Comparison of ENCODE assay signal across 12 cellular contexts in the genomic region with DNA sequence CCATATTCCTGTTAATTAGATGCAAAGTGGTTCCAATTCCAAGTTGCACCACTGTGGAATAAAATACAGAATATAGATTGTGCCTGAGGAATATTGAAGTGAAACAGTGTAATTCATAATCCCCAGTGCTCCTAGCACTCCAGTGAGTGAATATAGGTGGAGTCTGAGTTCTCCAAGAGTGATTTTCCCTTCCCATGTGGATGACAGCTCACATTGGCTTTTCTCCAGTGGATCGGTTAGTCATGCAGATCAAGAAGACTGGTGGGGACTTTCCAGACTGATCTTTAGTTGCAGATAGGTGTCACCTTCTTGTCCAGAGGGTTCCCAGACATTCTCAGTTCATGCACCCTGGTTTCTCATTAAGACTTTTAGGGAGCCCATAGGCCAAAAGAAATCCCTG. TPM values are rescaled to one million over a fixed set of nuclear protein-coding genes. Genes with fewer than 3 reads are reported as not detected.
DNase-seq lines count a peak whose midpoint lies in the region; ATAC-seq and TF ChIP-seq lines count a peak whose summit lies in the region.
"Had no signal": no experiment of that assay in that cellular context is flagged by ENCODE, and none has a peak within 500 bp of the region (broad histone marks: within the 10 kb centered on the region; RNA-seq: fewer than 3 reads in every experiment).

No MANE protein-coding gene starts in this region.

- H3K27me3 ChIP-seq in left ventricle myocardium inferior (ENCODE audit: low read depth), result no peaks in the 10 kb centered on the region
- no peaks in the 10 kb centered on the region for H3K27me3 ChIP-seq in adipocyte (replicated peaks; ENCODE audit: control insufficient read depth, insufficient read depth, low read length)
- H3K27me3 ChIP-seq in right cardiac atrium (ENCODE audit: control insufficient read depth, insufficient read depth), result no peaks in the 10 kb centered on the region
- no peaks in the 10 kb centered on the region for H3K27me3 ChIP-seq in thyroid gland
- no peaks in the 10 kb centered on the region for H3K27me3 ChIP-seq in ovary
- H3K27me3 ChIP-seq: esophagus squamous epithelium had no signal

- H3K4me1 ChIP-seq in left ventricle myocardium inferior (peaks cover 14% of the 10 kb centered on the region), adipocyte (ENCODE audit: control insufficient read depth, insufficient read depth, low read length) (peaks cover 15% of the 10 kb centered on the region), right cardiac atrium (ENCODE audit: control insufficient read depth, insufficient read depth, low read length) (no peaks in the 10 kb centered on the region), thyroid gland (peaks cover 45 to 52% of the 10 kb centered on the region in 2 donors), ovary (ENCODE audit: insufficient read depth) (peaks cover 7% of the 10 kb centered on the region)

- DNase-seq in left ventricle myocardium inferior (no peak), Right ventricle myocardium superior (no peak), adipocyte (ENCODE audit: low read depth) (peak; percentile 73), right cardiac atrium (no peak), thyroid gland (peak; percentile 70 to 76), ovary (no peak), ureter (ENCODE audit: low spot score) (no peak), foreskin melanocyte (no peak)
- DNase-seq: activated gamma-delta T cell; esophagus squamous epithelium; naive thymus-derived CD4-positive, alpha-beta T cell; NCI-H524 had no signal

- TF ChIP-seq CTCF in left ventricle myocardium inferior (IDR thresholded peaks at IDR 0.05; ENCODE audit: borderline replicate concordance) (no peak), thyroid gland (IDR thresholded peaks at IDR 0.05) (no peak), ovary (IDR thresholded peaks at IDR 0.05) (no peak)

- TF ChIP-seq EP300 in ovary (IDR thresholded peaks at IDR 0.05), result no peak

- no peaks in the 10 kb centered on the region for H3K9me3 ChIP-seq in left ventricle myocardium inferior (replicated peaks)
- no peaks in the 10 kb centered on the region for H3K9me3 ChIP-seq in adipocyte (ENCODE audit: control insufficient read depth, low read length)
- no peaks in the 10 kb centered on the region for H3K9me3 ChIP-seq in right cardiac atrium (ENCODE audit: control insufficient read depth, low read length)
- H3K9me3 ChIP-seq in thyroid gland, result no peaks in the 10 kb centered on the region
- no peaks in the 10 kb centered on the region for H3K9me3 ChIP-seq in ovary
- H3K9me3 ChIP-seq: esophagus squamous epithelium had no signal

- TF ChIP-seq POLR2A in thyroid gland (IDR thresholded peaks at IDR 0.05) (peak in 1 of 2 donors; percentile 51), ovary (IDR thresholded peaks at IDR 0.05) (no peak)

- WGBS in right cardiac atrium, result 16% methylated on average over 1 of the region's 1 CpG
- WGBS in thyroid gland, 2 donors, result 10 to 14% methylated on average over 1 of the region's 1 CpG
- WGBS in ovary, 3 donors, result 18 to 27% (median 24%) methylated on average over 1 of the region's 1 CpG

- ATAC-seq in Right ventricle myocardium superior (ENCODE audit: poor library complexity), result no peak
- ATAC-seq in right cardiac atrium, result peak; percentile 52 to 89
- ATAC-seq: naive thymus-derived CD4-positive, alpha-beta T cell had no signal

- intact Hi-C loops in left ventricle myocardium inferior (cut with micrococcal nuclease) (no loop called here), Right ventricle myocardium superior (cut with DNase I) (no loop called here), right cardiac atrium (cut with DNase I) (no loop called here), thyroid gland (cut with DNase I) (loop anchor here (5.0 kb wide), 1 partner anchor 46 kb away; the partner anchor contains the start of gene SPATA13), ovary (cut with DNase I) (no loop called here)

- no peak overlapping the region for H3K4me3 ChIP-seq in left ventricle myocardium inferior
- peak overlapping the region; percentile 40 for H3K4me3 ChIP-seq in adipocyte (ENCODE audit: low read length)
- no peak overlapping the region for H3K4me3 ChIP-seq in right cardiac atrium (ENCODE audit: low read length)
- H3K4me3 ChIP-seq in thyroid gland (replicated peaks in 1 of 3), result no peak overlapping the region
- H3K4me3 ChIP-seq in ovary, result no peak overlapping the region
- H3K4me3 ChIP-seq: esophagus squamous epithelium had no signal

- H3K27ac ChIP-seq in left ventricle myocardium inferior (replicated peaks), result peak overlapping the region; percentile 24
- H3K27ac ChIP-seq in right cardiac atrium (ENCODE audit: low read length), result no peak overlapping the region
- H3K27ac ChIP-seq in thyroid gland, result peak overlapping the region; percentile 71 to 97 (median 76)
- no peak overlapping the region for H3K27ac ChIP-seq in ovary
- H3K27ac ChIP-seq: esophagus squamous epithelium had no signal

- H3K36me3 ChIP-seq in left ventricle myocardium inferior (no peaks in the 10 kb centered on the region), adipocyte (ENCODE audit: control insufficient read depth, insufficient read depth, low read length, severe bottlenecking) (no peaks in the 10 kb centered on the region), thyroid gland (no peaks in the 10 kb centered on the region), ovary (no peaks in the 10 kb centered on the region)
- H3K36me3 ChIP-seq: esophagus squamous epithelium had no signal

- no peak overlapping the region for H3K9ac ChIP-seq in adipocyte (ENCODE audit: low read length)

RNA-seq across cellular contexts. Expression of gene SPATA13, which starts 47.8 kb away (rescaled TPM):
- total RNA-seq in left ventricle myocardium inferior (8.4 TPM), Right ventricle myocardium superior (8.3 TPM), right cardiac atrium (10 to 100 TPM in 2 of 4 donors, 1 to 10 TPM in 2; 8.8 to 10.6 (median 9.6) TPM), thyroid gland (10 to 100 TPM; 43.2 to 95.4 (median 51.1) TPM), ovary (10 to 100 TPM; 21.7 to 60.3 (median 33.8) TPM), ureter (19.0 TPM)
- polyA plus RNA-seq in right cardiac atrium (8.7 TPM), ovary (10 to 100 TPM; 11.1 to 14.8 TPM)

Comparison
In these comparisons a context has a peak if more than half of its experiments do, and no peak if none do; other contexts are left out.
1. H3K27ac ChIP-seq: peak in left ventricle myocardium inferior (single experiment) and thyroid gland (3 of 3); none in right cardiac atrium (single experiment) and ovary (0 of 2).
2. DNase-seq: peak in adipocyte (single experiment) and thyroid gland (2 of 2); none in left ventricle myocardium inferior (single experiment), Right ventricle myocardium superior (single experiment), right cardiac atrium (0 of 3), ovary (0 of 5), ureter (single experiment) and foreskin melanocyte (single experiment).